In the genomic region with DNA sequence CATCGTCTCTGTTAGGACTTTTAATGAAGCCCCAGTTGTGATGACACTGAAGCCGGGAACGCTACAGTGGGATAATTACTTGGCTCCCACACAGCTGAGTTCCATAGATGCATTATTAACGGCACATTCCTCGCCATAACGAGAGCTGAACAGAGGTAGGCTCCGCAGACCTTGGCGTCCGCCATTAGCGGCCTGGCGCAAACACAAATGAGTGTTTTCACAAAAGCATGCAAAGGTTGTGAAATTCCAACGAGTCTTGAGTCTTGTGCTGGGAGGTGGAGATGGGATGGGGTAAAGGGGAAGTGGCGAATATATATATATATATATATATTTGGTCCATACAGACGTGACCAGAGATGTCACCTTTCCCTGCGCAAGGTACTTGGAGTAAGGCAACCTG, we compare ENCODE assay signal across 26 cellular contexts.
DNase-seq lines count a peak whose midpoint lies in the region; ATAC-seq and TF ChIP-seq lines count a peak whose summit lies in the region.
"Had no signal": no experiment of that assay in that cellular context is flagged by ENCODE, and none has a peak within 500 bp of the region (broad histone marks: within the 10 kb centered on the region; RNA-seq: fewer than 3 reads in every experiment).

No MANE protein-coding gene starts in this region.

- peaks cover 2% of the 10 kb centered on the region for H3K9me3 Mint-ChIP-seq in neural progenitor cell
- H3K9me3 Mint-ChIP-seq: activated CD4-positive, alpha-beta T cell treated with anti-CD3 and anti-CD28 coated beads, Interleukin-2, amount 10 ng/mL, durations not matched to agents 24 days and 14 days; CD4-positive, alpha-beta memory T cell; stimulated activated memory B cell treated with anti-CD40 and anti-IgM and Interleukin-4, amounts not matched to agents 10 μg/mL and 1 μg/mL and 100 μg/mL, for 72 hours; T-cell had no signal

- H3K4me2 ChIP-seq in neural progenitor cell = peak overlapping the region; percentile 50
- H3K4me2 ChIP-seq: A549 had no signal

- peaks cover 12% of the 10 kb centered on the region for H3K36me3 Mint-ChIP-seq in neural progenitor cell
- H3K36me3 Mint-ChIP-seq: activated naive CD8-positive, alpha-beta T cell; CD4-positive, alpha-beta memory T cell; stimulated activated memory B cell treated with anti-CD40 and anti-IgM and Interleukin-4, amounts not matched to agents 10 μg/mL and 1 μg/mL and 100 μg/mL, for 72 hours; T-cell had no signal

- H3K4me1 Mint-ChIP-seq in neural progenitor cell = peaks cover 75% of the 10 kb centered on the region
- H3K4me1 Mint-ChIP-seq: activated CD4-positive, alpha-beta T cell treated with anti-CD3 and anti-CD28 coated beads, Interleukin-2, amount 10 ng/mL, durations not matched to agents 24 days and 14 days; stimulated activated memory B cell treated with anti-CD40 and anti-IgM and Interleukin-4, amounts not matched to agents 10 μg/mL and 1 μg/mL and 100 μg/mL, for 72 hours had no signal

- H3K27me3 ChIP-seq in ectodermal cell (ENCODE audit: control insufficient read depth, insufficient read depth, low read length, poor library complexity, severe bottlenecking) (no peaks in the 10 kb centered on the region), neural progenitor cell (no peaks in the 10 kb centered on the region)
- H3K27me3 ChIP-seq: suprapubic skin had no signal

- intact Hi-C loops in cardiac septum (cut with DNase I) = loop anchor here (5.0 kb wide), 1 partner anchor 97 kb away; no protein-coding TSS in a partner anchor
- intact Hi-C loops in Right ventricle myocardium inferior (cut with DNase I) = loop anchor here (5.0 kb wide), 1 partner anchor 32 kb away; no protein-coding TSS in a partner anchor

- H4K20me1 ChIP-seq in neural progenitor cell (ENCODE audit: low read depth) = peaks cover 43% of the 10 kb centered on the region

- no peak overlapping the region for H2AFZ ChIP-seq in neural progenitor cell (replicated peaks)

- H3K27ac ChIP-seq in ectodermal cell (ENCODE audit: insufficient read depth, low read depth, low read length, poor library complexity, severe bottlenecking) = peak overlapping the region; percentile 82
- no peak overlapping the region for H3K27ac ChIP-seq in neural progenitor cell
- H3K27ac ChIP-seq: A549, epithelial cell of prostate, psoas muscle, suprapubic skin had no signal

- H3F3A ChIP-seq in neural progenitor cell (ENCODE audit: low read depth) = peaks cover 7% of the 10 kb centered on the region

- no peaks in the 10 kb centered on the region for H3K9me3 ChIP-seq in ectodermal cell (ENCODE audit: control insufficient read depth, low read length)
- H3K9me3 ChIP-seq in neural progenitor cell (ENCODE audit: low read depth) = no peaks in the 10 kb centered on the region
- H3K9me3 ChIP-seq: A549, psoas muscle, suprapubic skin had no signal

- peaks cover 41% of the 10 kb centered on the region for H3K79me2 ChIP-seq in neural progenitor cell (ENCODE audit: low read depth)

- peaks cover 7% of the 10 kb centered on the region for H3K27me3 Mint-ChIP-seq in neural progenitor cell (ENCODE audit: insufficient read depth, low read depth)

- DNase-seq in cardiac septum (ENCODE audit: low spot score) (peak; percentile 35), Right ventricle myocardium inferior (ENCODE audit: missing footprints) (no peak), neural progenitor cell (ENCODE audit: low spot score) (peak; percentile 71), NCI-H2171 (lab: John Stamatoyannopoulos, UW) (no peak), glomerular visceral epithelial cell (ENCODE audit: extremely low spot score) (no peak), NCI-H524 (lab: John Stamatoyannopoulos, UW) (no peak), NCI-H2081 (lab: John Stamatoyannopoulos, UW) (no peak)
- DNase-seq: activated CD4-positive, alpha-beta T cell treated with anti-CD3 and anti-CD28 coated beads, Interleukin-2, amount 10 ng/mL, durations not matched to agents 24 days and 14 days; AML-193; CD4-positive, alpha-beta memory T cell; DND-41; effector CD8-positive, alpha-beta T cell; GF-D8; KBM-7; left ventricle myocardium superior; mesendoderm; NCI-H2029 treated with DMSO at 0.1 percent for 48 hours; NCI-H345; psoas muscle; T-cell had no signal

- ATAC-seq in Right ventricle myocardium inferior = no peak
- ATAC-seq: A549; left ventricle myocardium superior; psoas muscle; stimulated activated memory B cell treated with anti-CD40 and anti-IgM and Interleukin-4, amounts not matched to agents 10 μg/mL and 1 μg/mL and 100 μg/mL, for 72 hours; T-cell had no signal

- H3K4me3 ChIP-seq in ectodermal cell (ENCODE audit: insufficient read depth, low read depth, low read length) (no peak overlapping the region), neural progenitor cell (no peak overlapping the region)
- H3K4me3 ChIP-seq: A549, psoas muscle, suprapubic skin had no signal

- no peak overlapping the region for H3K27ac Mint-ChIP-seq in neural progenitor cell
- H3K27ac Mint-ChIP-seq: activated CD4-positive, alpha-beta T cell treated with anti-CD3 and anti-CD28 coated beads, Interleukin-2, amount 10 ng/mL, durations not matched to agents 24 days and 14 days; activated naive CD8-positive, alpha-beta T cell; CD4-positive, alpha-beta memory T cell; stimulated activated memory B cell treated with anti-CD40 and anti-IgM and Interleukin-4, amounts not matched to agents 10 μg/mL and 1 μg/mL and 100 μg/mL, for 72 hours; T-cell had no signal

- H3K36me3 ChIP-seq in ectodermal cell (ENCODE audit: control insufficient read depth, insufficient read depth, low read length) (no peaks in the 10 kb centered on the region), neural progenitor cell (no peaks in the 10 kb centered on the region)
- H3K36me3 ChIP-seq: suprapubic skin had no signal

- 85 to 89% methylated on average over 14 of the region's 15 CpGs for WGBS in ectodermal cell, 2 experiments

- no peak overlapping the region for H3K4me3 Mint-ChIP-seq in neural progenitor cell
- H3K4me3 Mint-ChIP-seq: activated CD4-positive, alpha-beta T cell treated with anti-CD3 and anti-CD28 coated beads, Interleukin-2, amount 10 ng/mL, durations not matched to agents 24 days and 14 days; activated naive CD8-positive, alpha-beta T cell; CD4-positive, alpha-beta memory T cell; stimulated activated memory B cell treated with anti-CD40 and anti-IgM and Interleukin-4, amounts not matched to agents 10 μg/mL and 1 μg/mL and 100 μg/mL, for 72 hours; T-cell had no signal

- H3K9ac ChIP-seq in neural progenitor cell = no peak overlapping the region

- no peak for TF ChIP-seq CTCF in neural progenitor cell (IDR thresholded peaks at IDR 0.05)

- peaks cover 33% of the 10 kb centered on the region for H3K4me1 ChIP-seq in ectodermal cell (ENCODE audit: control insufficient read depth, insufficient read depth, low read length)
- H3K4me1 ChIP-seq in neural progenitor cell = peaks cover 39% of the 10 kb centered on the region
- H3K4me1 ChIP-seq: A549, suprapubic skin had no signal

Comparison
In these comparisons a context has a peak if more than half of its experiments do, and no peak if none do; other contexts are left out.
1. DNase-seq: peak in cardiac septum (single experiment) and neural progenitor cell (single experiment); none in Right ventricle myocardium inferior (single experiment), NCI-H2171 (single experiment), glomerular visceral epithelial cell (single experiment), NCI-H524 (0 of 2) and NCI-H2081 (0 of 2).